ENCODE assay signal across 8 cellular contexts in genomic region chr1:248857749-248858095, GRCh38. TPM values are rescaled to one million over a fixed set of nuclear protein-coding genes. Genes with fewer than 3 reads are reported as not detected.
DNase-seq lines count a peak whose midpoint lies in the region; TF ChIP-seq lines count a peak whose summit lies in the region.

No MANE protein-coding gene starts in this region.

- TF ChIP-seq RAD21 in neural cell (conservative IDR thresholded peaks at IDR 0.05), result no peak

- H3K4me2 ChIP-seq in neural cell (ENCODE audit: low read length), result peak overlapping the region; percentile 26

- H3K27ac Mint-ChIP-seq in CD8-positive, alpha-beta memory T cell, result peak overlapping the region; percentile 64 to 97 (median 92)
- H3K27ac Mint-ChIP-seq in dendritic cell treated with granulocyte-macrophage colony-stimulating factor and Interleukin-4, amounts not matched to agents 40 ng/mL and 50 ng/mL, for 4 days, result peak overlapping the region; percentile 95

- no peak overlapping the region for H2AFZ ChIP-seq in neural cell (ENCODE audit: low read depth, low read length)

- H3K9ac ChIP-seq in HUES6 (ENCODE audit: low read length) (peak overlapping the region; percentile 85), neural cell (ENCODE audit: low read length) (peak overlapping the region; percentile 68)

- peak overlapping the region; percentile 77 for H3K27ac ChIP-seq in CD8-positive, alpha-beta memory T cell (ENCODE audit: low read depth, low read length)
- no peak overlapping the region for H3K27ac ChIP-seq in HUES6 (ENCODE audit: low read depth, low read length)
- peak overlapping the region; percentile 77 for H3K27ac ChIP-seq in neural cell (ENCODE audit: low read length)

- CTCF ChIA-PET in CD8-positive, alpha-beta memory T cell (lab: Charles Lee), result interaction anchor here (0.8 to 2.5 kb wide), 8 partner anchors 12 to 33 kb away, joined by 3 to 41 read pairs (median 6); partner anchors contain the start of genes SH3BP5L and ZNF672

- no peak for TF ChIP-seq CTCF in neural cell (IDR thresholded peaks at IDR 0.05; ENCODE audit: poor library complexity, severe bottlenecking)

- H3K27me3 Mint-ChIP-seq in CD8-positive, alpha-beta memory T cell, result no peaks in the 10 kb centered on the region
- H3K27me3 Mint-ChIP-seq in dendritic cell treated with granulocyte-macrophage colony-stimulating factor and Interleukin-4, amounts not matched to agents 40 ng/mL and 50 ng/mL, for 4 days, result no peaks in the 10 kb centered on the region

- peak overlapping the region; percentile 71 for H3K4me3 ChIP-seq in CD8-positive, alpha-beta memory T cell (ENCODE audit: low read length)
- H3K4me3 ChIP-seq in HUES6 (ENCODE audit: low read depth, low read length), result peak overlapping the region; percentile 98
- peak overlapping the region; percentile 70 for H3K4me3 ChIP-seq in neural cell (ENCODE audit: low read length)

- no peaks in the 10 kb centered on the region for H3K79me2 ChIP-seq in neural cell (replicated peaks; ENCODE audit: insufficient read depth, low read length)

- peak overlapping the region; percentile 82 to 94 (median 89) for H3K4me3 Mint-ChIP-seq in CD8-positive, alpha-beta memory T cell
- peak overlapping the region; percentile 86 for H3K4me3 Mint-ChIP-seq in dendritic cell treated with granulocyte-macrophage colony-stimulating factor and Interleukin-4, amounts not matched to agents 40 ng/mL and 50 ng/mL, for 4 days

- POLR2A ChIA-PET in CD8-positive, alpha-beta memory T cell (lab: Charles Lee), result interaction anchor here (1.7 to 3.0 kb wide), 3 partner anchors 16 to 32 kb away, joined by 13 to 57 read pairs (median 13); partner anchors contain the start of genes SH3BP5L and ZNF672

- no peaks in the 10 kb centered on the region for H3K9me2 ChIP-seq in neural cell (ENCODE audit: insufficient read depth, low read length)

- no peaks in the 10 kb centered on the region for H3K9me3 Mint-ChIP-seq in CD8-positive, alpha-beta memory T cell
- no peaks in the 10 kb centered on the region for H3K9me3 Mint-ChIP-seq in dendritic cell treated with granulocyte-macrophage colony-stimulating factor and Interleukin-4, amounts not matched to agents 40 ng/mL and 50 ng/mL, for 4 days

- H4K20me1 ChIP-seq in neural cell (ENCODE audit: insufficient read depth), result no peaks in the 10 kb centered on the region

- peaks cover 38 to 49% (median 46%) of the 10 kb centered on the region in 3 donors for H3K4me1 Mint-ChIP-seq in CD8-positive, alpha-beta memory T cell
- peaks cover 59% of the 10 kb centered on the region for H3K4me1 Mint-ChIP-seq in dendritic cell treated with granulocyte-macrophage colony-stimulating factor and Interleukin-4, amounts not matched to agents 40 ng/mL and 50 ng/mL, for 4 days (ENCODE audit: low read depth)

- H3K27me3 ChIP-seq in CD8-positive, alpha-beta memory T cell (ENCODE audit: insufficient read depth, low read length, poor library complexity, severe bottlenecking), result no peaks in the 10 kb centered on the region
- H3K27me3 ChIP-seq in HUES6 (ENCODE audit: control insufficient read depth, insufficient read depth, low read length) (peaks cover 18% of the 10 kb centered on the region), neural cell (ENCODE audit: insufficient read depth, low read depth, low read length) (peaks cover 8% of the 10 kb centered on the region)

- H3K9me3 ChIP-seq in CD8-positive, alpha-beta memory T cell (ENCODE audit: low read length), result no peaks in the 10 kb centered on the region
- H3K9me3 ChIP-seq in HUES6 (ENCODE audit: control insufficient read depth, insufficient read depth, low read depth, low read length), result no peaks in the 10 kb centered on the region
- no peaks in the 10 kb centered on the region for H3K9me3 ChIP-seq in neural cell (ENCODE audit: low read length)

- no peak for DNase-seq in CD8-positive, alpha-beta memory T cell
- DNase-seq in NCI-H774 (lab: John Stamatoyannopoulos, UW) (no peak), NCI-H2227 treated with DMSO at 0.1 percent for 48 hours (lab: John Stamatoyannopoulos, UW) (no peak), HPDE6-E6E7 (ENCODE audit: extremely low spot score) (no peak), DMS153 (lab: John Stamatoyannopoulos, UW) (no peak)

- no peaks in the 10 kb centered on the region for H3K36me3 ChIP-seq in CD8-positive, alpha-beta memory T cell (ENCODE audit: insufficient read depth, low read length)
- H3K36me3 ChIP-seq in HUES6 (ENCODE audit: control insufficient read depth, insufficient read depth, low read length) (peaks cover 31% of the 10 kb centered on the region), neural cell (ENCODE audit: insufficient read depth, low read length) (no peaks in the 10 kb centered on the region)

- intact Hi-C loops in dendritic cell treated with granulocyte-macrophage colony-stimulating factor and Interleukin-4, amounts not matched to agents 40 ng/mL and 50 ng/mL, for 4 days (cut with micrococcal nuclease), result loop anchor here (1.0 to 2.0 kb wide), 2 partner anchors 18 to 49 kb away; partner anchors contain the start of gene PGBD2

- TF ChIP-seq EP300 in neural cell (conservative IDR thresholded peaks at IDR 0.05; ENCODE audit: poor library complexity, severe bottlenecking), result no peak

- peaks cover 67% of the 10 kb centered on the region for H3K4me1 ChIP-seq in CD8-positive, alpha-beta memory T cell (ENCODE audit: insufficient read depth, low read length)
- H3K4me1 ChIP-seq in HUES6 (ENCODE audit: control insufficient read depth, insufficient read depth, low read length), result peaks cover 20% of the 10 kb centered on the region

- no peaks in the 10 kb centered on the region for H3F3A ChIP-seq in neural cell (ENCODE audit: insufficient read depth, low read length, poor library complexity, severe bottlenecking)

- H3K36me3 Mint-ChIP-seq in CD8-positive, alpha-beta memory T cell, result peaks cover 0 to 4% (median 0%) of the 10 kb centered on the region in 3 donors
- peaks cover 8% of the 10 kb centered on the region for H3K36me3 Mint-ChIP-seq in dendritic cell treated with granulocyte-macrophage colony-stimulating factor and Interleukin-4, amounts not matched to agents 40 ng/mL and 50 ng/mL, for 4 days (ENCODE audit: low read depth)

TF ChIP-seq in neural cell, 6 proteins besides CTCF, POLR2A, EP300 and RAD21:
- TF ChIP-seq TAF1 (IDR thresholded peaks at IDR 0.05; ENCODE audit: low read depth), result no peak
- no peak for TF ChIP-seq POLR2AphosphoS5 (IDR thresholded peaks at IDR 0.05)
- TF ChIP-seq SMC3 (conservative IDR thresholded peaks at IDR 0.05; ENCODE audit: poor library complexity), result no peak
- TF ChIP-seq, protein P1, sequence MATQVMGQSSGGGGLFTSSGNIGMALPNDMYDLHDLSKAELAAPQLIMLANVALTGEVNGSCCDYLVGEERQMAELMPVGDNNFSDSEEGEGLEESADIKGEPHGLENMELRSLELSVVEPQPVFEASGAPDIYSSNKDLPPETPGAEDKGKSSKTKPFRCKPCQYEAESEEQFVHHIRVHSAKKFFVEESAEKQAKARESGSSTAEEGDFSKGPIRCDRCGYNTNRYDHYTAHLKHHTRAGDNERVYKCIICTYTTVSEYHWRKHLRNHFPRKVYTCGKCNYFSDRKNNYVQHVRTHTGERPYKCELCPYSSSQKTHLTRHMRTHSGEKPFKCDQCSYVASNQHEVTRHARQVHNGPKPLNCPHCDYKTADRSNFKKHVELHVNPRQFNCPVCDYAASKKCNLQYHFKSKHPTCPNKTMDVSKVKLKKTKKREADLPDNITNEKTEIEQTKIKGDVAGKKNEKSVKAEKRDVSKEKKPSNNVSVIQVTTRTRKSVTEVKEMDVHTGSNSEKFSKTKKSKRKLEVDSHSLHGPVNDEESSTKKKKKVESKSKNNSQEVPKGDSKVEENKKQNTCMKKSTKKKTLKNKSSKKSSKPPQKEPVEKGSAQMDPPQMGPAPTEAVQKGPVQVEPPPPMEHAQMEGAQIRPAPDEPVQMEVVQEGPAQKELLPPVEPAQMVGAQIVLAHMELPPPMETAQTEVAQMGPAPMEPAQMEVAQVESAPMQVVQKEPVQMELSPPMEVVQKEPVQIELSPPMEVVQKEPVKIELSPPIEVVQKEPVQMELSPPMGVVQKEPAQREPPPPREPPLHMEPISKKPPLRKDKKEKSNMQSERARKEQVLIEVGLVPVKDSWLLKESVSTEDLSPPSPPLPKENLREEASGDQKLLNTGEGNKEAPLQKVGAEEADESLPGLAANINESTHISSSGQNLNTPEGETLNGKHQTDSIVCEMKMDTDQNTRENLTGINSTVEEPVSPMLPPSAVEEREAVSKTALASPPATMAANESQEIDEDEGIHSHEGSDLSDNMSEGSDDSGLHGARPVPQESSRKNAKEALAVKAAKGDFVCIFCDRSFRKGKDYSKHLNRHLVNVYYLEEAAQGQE (IDR thresholded peaks at IDR 0.05; ENCODE audit: borderline replicate concordance), result no peak
- TF ChIP-seq MXI1 (conservative IDR thresholded peaks at IDR 0.05; ENCODE audit: poor library complexity, severe bottlenecking), result no peak
- TF ChIP-seq EZH2 (IDR thresholded peaks at IDR 0.05; ENCODE audit: borderline replicate concordance, insufficient read depth, low read length, poor library complexity, severe bottlenecking), result no peak
TF ChIP-seq in neural cell: peak in this region for 0.

RNA-seq across cellular contexts. Expression of gene ZNF692, which starts 1.2 kb away (rescaled TPM):
- total RNA-seq in CD8-positive, alpha-beta memory T cell, result 10 to 100 TPM; 56.0 to 58.7 TPM
- polyA plus RNA-seq in CD8-positive, alpha-beta memory T cell, result 9.6 TPM
- 183 and 255 TPM in 2 replicates for polyA plus RNA-seq in neural cell
- 36.3 and 41.1 TPM in 2 replicates for polyA minus RNA-seq in neural cell

RNA-seq across cellular contexts. Expression of gene ZNF672, which starts 19.7 kb away (rescaled TPM):
- 10 to 100 TPM; 52.1 to 55.2 TPM for total RNA-seq in CD8-positive, alpha-beta memory T cell
- polyA plus RNA-seq in CD8-positive, alpha-beta memory T cell, result 29.6 TPM
- 22.9 and 31.0 TPM in 2 replicates for polyA plus RNA-seq in neural cell
- polyA minus RNA-seq in neural cell, result 40.6 and 44.6 TPM in 2 replicates

RNA-seq across cellular contexts. Expression of gene SH3BP5L, which starts 32.0 kb away (rescaled TPM):
- 10 to 100 TPM; 20.1 to 21.8 TPM for total RNA-seq in CD8-positive, alpha-beta memory T cell
- 3.8 TPM for polyA plus RNA-seq in CD8-positive, alpha-beta memory T cell
- 38.6 and 46.1 TPM in 2 replicates for polyA plus RNA-seq in neural cell
- polyA minus RNA-seq in neural cell, result 43.9 and 49.9 TPM in 2 replicates

RNA-seq across cellular contexts. Expression of gene PGBD2, which starts 48.3 kb away (rescaled TPM):
- 1 to 10 TPM; 7.0 to 8.1 TPM for total RNA-seq in CD8-positive, alpha-beta memory T cell
- polyA plus RNA-seq in CD8-positive, alpha-beta memory T cell, result 13.7 TPM
- polyA plus RNA-seq in neural cell, result 8.1 and 10.5 TPM in 2 replicates
- 15.1 and 17.2 TPM in 2 replicates for polyA minus RNA-seq in neural cell

Comparison
In these comparisons a context has a peak if more than half of its experiments do, and no peak if none do; other contexts are left out.
1. RNA of gene ZNF692, which starts 1.2 kb away (polyA plus RNA-seq): 183 to 255 TPM in neural cell; 9.6 TPM in CD8-positive, alpha-beta memory T cell (single experiment); every median in the first group is over 10 times any median in the second.
2. Peak in every context shown above with its lines, with median percentiles within 50 percentile points of each other: H3K4me3 ChIP-seq.